19 cellular contexts compared by ENCODE assay signal in the genomic region with DNA sequence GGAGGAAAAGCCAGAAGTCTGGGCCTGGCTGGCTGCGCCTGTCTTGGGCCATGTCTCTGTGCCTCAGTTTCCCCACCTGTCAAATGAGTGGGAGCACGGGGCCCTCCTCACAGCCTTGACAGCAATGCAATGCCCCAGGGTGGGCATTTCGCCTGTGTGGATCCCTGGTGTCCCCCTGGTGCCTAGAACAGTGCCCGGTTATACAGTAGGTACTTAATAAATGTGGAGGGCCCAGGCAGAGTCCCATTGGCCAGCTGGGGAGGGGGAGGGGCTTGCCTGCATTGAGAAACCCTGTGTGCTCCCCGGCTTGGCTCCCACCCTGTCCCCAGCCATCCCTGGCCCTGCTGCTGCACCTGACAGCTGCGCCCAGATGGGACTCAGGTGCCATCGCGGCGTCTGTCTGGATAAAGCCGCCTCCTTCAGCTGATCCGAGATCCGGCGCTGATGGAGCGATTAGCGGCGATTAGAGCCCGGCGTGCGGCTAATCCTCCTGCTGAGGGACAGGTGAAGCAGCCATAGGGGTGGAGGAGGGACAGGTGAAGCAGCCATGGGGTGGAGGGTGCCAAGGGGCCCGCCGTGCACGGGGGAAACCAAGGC. TPM values are rescaled to one million over a fixed set of nuclear protein-coding genes. Genes with fewer than 3 reads are reported as not detected.
DNase-seq lines count a peak whose midpoint lies in the region; ATAC-seq lines count a peak whose summit lies in the region.
"Had no signal": no experiment of that assay in that cellular context is flagged by ENCODE, and none has a peak within 500 bp of the region (broad histone marks: within the 10 kb centered on the region; RNA-seq: fewer than 3 reads in every experiment).

No MANE protein-coding gene starts in this region.

- H2BK120ac ChIP-seq in mesenchymal stem cell (ENCODE audit: low read depth, low read length), result no peak overlapping the region

- no peaks in the 10 kb centered on the region for H3K27me3 Mint-ChIP-seq in CD4-positive, alpha-beta memory T cell
- H3K27me3 Mint-ChIP-seq in T-cell, result no peaks in the 10 kb centered on the region
- no peaks in the 10 kb centered on the region for H3K27me3 Mint-ChIP-seq in naive thymus-derived CD4-positive, alpha-beta T cell
- H3K27me3 Mint-ChIP-seq: activated CD4-positive, alpha-beta memory T cell treated with anti-CD3 and anti-CD28 coated beads, Interleukin-2, amount 10 ng/mL, durations not matched to agents 7 days and 5 days; brain had no signal

- intact Hi-C loops in CD4-positive, alpha-beta memory T cell (cut with micrococcal nuclease), result no loop called here
- intact Hi-C loops in naive thymus-derived CD4-positive, alpha-beta T cell (cut with micrococcal nuclease), result no loop called here

- H2AFZ ChIP-seq in mesenchymal stem cell (ENCODE audit: low read depth, low read length), result no peak overlapping the region

- no peaks in the 10 kb centered on the region for H3K36me3 Mint-ChIP-seq in CD4-positive, alpha-beta memory T cell
- H3K36me3 Mint-ChIP-seq in T-cell, result no peaks in the 10 kb centered on the region
- H3K36me3 Mint-ChIP-seq in naive thymus-derived CD4-positive, alpha-beta T cell, result no peaks in the 10 kb centered on the region
- H3K36me3 Mint-ChIP-seq: brain, WTC11 had no signal

- H3K4ac ChIP-seq in mesenchymal stem cell (ENCODE audit: low read depth in 1 of 2, low read length in 2 of 2), result no peak overlapping the region

- H3K23ac ChIP-seq in mesenchymal stem cell (ENCODE audit: low read length in 2 of 2), result no peak overlapping the region

- no peak overlapping the region for H3K4me2 ChIP-seq in mesenchymal stem cell (ENCODE audit: low read length, poor library complexity, severe bottlenecking)

- ATAC-seq in T-cell (replicated peaks in 1 of 4), result no peak
- ATAC-seq in naive thymus-derived CD4-positive, alpha-beta T cell, result no peak
- ATAC-seq in HG02852 (IDR thresholded peaks at IDR 0.05; ENCODE audit: unreplicated experiment), result no peak
- ATAC-seq in HG03469 (IDR thresholded peaks at IDR 0.05; ENCODE audit: unreplicated experiment), result no peak
- ATAC-seq: WTC11 had no signal

- no peak overlapping the region for H4K8ac ChIP-seq in mesenchymal stem cell (ENCODE audit: low read length)

- DNase-seq in NCI-H2227 (lab: John Stamatoyannopoulos, UW; ENCODE audit: unreplicated experiment) (peak; percentile 29), NCI-H2227 treated with DMSO at 0.1 percent for 48 hours (lab: John Stamatoyannopoulos, UW) (no peak), T-cell (no peak), mesenchymal stem cell (no peak)
- DNase-seq in CD4-positive, alpha-beta memory T cell, result no peak
- DNase-seq in naive thymus-derived CD4-positive, alpha-beta T cell, result no peak
- DNase-seq: activated CD4-positive, alpha-beta memory T cell treated with anti-CD3 and anti-CD28 coated beads, Interleukin-2, amount 10 ng/mL, durations not matched to agents 7 days and 5 days; activated gamma-delta T cell; endodermal cell; kidney glomerular epithelial cell; mammary epithelial cell; NCI-H1092; NK-92 treated with Interleukin-12 subunit alpha and Interleukin-12 subunit beta, amount 100 ng/mL, for 24 hours; retina; upper lobe of left lung had no signal

- H3K79me1 ChIP-seq in mesenchymal stem cell (replicated peaks; ENCODE audit: low read length, poor library complexity, severe bottlenecking), result peaks cover 54% of the 10 kb centered on the region

- POLR2A ChIA-PET in CD4-positive, alpha-beta memory T cell (lab: Charles Lee; ENCODE audit: partially characterized antibody), result interaction anchor here (1.7 to 2.6 kb wide), 3 partner anchors 10 to 11 kb away, joined by 6 to 11 read pairs (median 9); no protein-coding TSS in a partner anchor
- POLR2A ChIA-PET in T-cell (lab: Charles Lee), result no interaction called here
- POLR2A ChIA-PET in naive thymus-derived CD4-positive, alpha-beta T cell (lab: Charles Lee), result interaction anchor here (0.6 to 1.9 kb wide), 6 partner anchors 8 to 1252 kb away, joined by 3 to 11 read pairs (median 4); no protein-coding TSS in a partner anchor

- no peak overlapping the region for H3K18ac ChIP-seq in mesenchymal stem cell (ENCODE audit: low read depth in 1 of 2, low read length in 2 of 2)

- H3K9me3 Mint-ChIP-seq in CD4-positive, alpha-beta memory T cell, result peaks cover 0 to 6% (median 0%) of the 10 kb centered on the region in 8 donors
- H3K9me3 Mint-ChIP-seq in T-cell, result no peaks in the 10 kb centered on the region
- H3K9me3 Mint-ChIP-seq in naive thymus-derived CD4-positive, alpha-beta T cell, result no peaks in the 10 kb centered on the region
- H3K9me3 Mint-ChIP-seq: activated CD4-positive, alpha-beta memory T cell treated with anti-CD3 and anti-CD28 coated beads, Interleukin-2, amount 10 ng/mL, durations not matched to agents 7 days and 5 days; brain; endodermal cell; WTC11 had no signal

- no peak overlapping the region for H3K9ac ChIP-seq in mesenchymal stem cell (ENCODE audit: low read length)

- H3K4me1 ChIP-seq in CD4-positive, alpha-beta memory T cell (ENCODE audit: insufficient read depth, low read length), result peaks cover 90% of the 10 kb centered on the region
- peaks cover 41 to 59% of the 10 kb centered on the region in 2 donors for H3K4me1 ChIP-seq in naive thymus-derived CD4-positive, alpha-beta T cell (ENCODE audit: control insufficient read depth in 2 of 2, insufficient read depth in 2 of 2, low read length in 2 of 2)
- peaks cover 25% of the 10 kb centered on the region for H3K4me1 ChIP-seq in mesenchymal stem cell (ENCODE audit: control insufficient read depth, insufficient read depth, low read depth, low read length)

- WGBS in mesenchymal stem cell, result 98% methylated on average over 22 of the region's 22 CpGs

- H3K9me3 ChIP-seq in CD4-positive, alpha-beta memory T cell (ENCODE audit: control insufficient read depth in 1 of 2, low read length in 2 of 2), result no peaks in the 10 kb centered on the region
- no peaks in the 10 kb centered on the region for H3K9me3 ChIP-seq in naive thymus-derived CD4-positive, alpha-beta T cell (ENCODE audit: control insufficient read depth in 2 of 3, low read length in 3 of 3)
- H3K9me3 ChIP-seq in mesenchymal stem cell (ENCODE audit: control insufficient read depth, low read length), result no peaks in the 10 kb centered on the region
- H3K9me3 ChIP-seq: upper lobe of left lung had no signal

- no peak overlapping the region for H4K91ac ChIP-seq in mesenchymal stem cell (ENCODE audit: low read length)

- H2BK15ac ChIP-seq in mesenchymal stem cell (ENCODE audit: low read depth, poor library complexity, severe bottlenecking), result no peak overlapping the region

- no peak overlapping the region for H2BK12ac ChIP-seq in mesenchymal stem cell (ENCODE audit: low read length in 2 of 2)

- H3K4me3 Mint-ChIP-seq in CD4-positive, alpha-beta memory T cell, result peak overlapping the region in 3 of 8 donors; percentile 21 to 26 (median 23)
- peak overlapping the region in 1 of 3 donors; percentile 42 for H3K4me3 Mint-ChIP-seq in T-cell
- H3K4me3 Mint-ChIP-seq in naive thymus-derived CD4-positive, alpha-beta T cell, result peak overlapping the region in 5 of 10 donors; percentile 29 to 64 (median 35)
- H3K4me3 Mint-ChIP-seq: activated CD4-positive, alpha-beta memory T cell treated with anti-CD3 and anti-CD28 coated beads, Interleukin-2, amount 10 ng/mL, durations not matched to agents 7 days and 5 days; brain; endodermal cell; WTC11 had no signal

- no peaks in the 10 kb centered on the region for H3K36me3 ChIP-seq in CD4-positive, alpha-beta memory T cell (ENCODE audit: insufficient read depth, low read length)
- H3K36me3 ChIP-seq in naive thymus-derived CD4-positive, alpha-beta T cell (ENCODE audit: control insufficient read depth in 2 of 3, insufficient read depth in 3 of 3, low read length in 3 of 3), result no peaks in the 10 kb centered on the region
- peaks cover 0 to 5% of the 10 kb centered on the region in 2 experiments for H3K36me3 ChIP-seq in mesenchymal stem cell (ENCODE audit: control insufficient read depth in 1 of 2, insufficient read depth in 2 of 2, low read depth in 1 of 2, low read length in 2 of 2)
- H3K36me3 ChIP-seq: upper lobe of left lung had no signal

- H2AK5ac ChIP-seq in mesenchymal stem cell (ENCODE audit: low read length, severe bottlenecking), result no peak overlapping the region

- H2BK5ac ChIP-seq in mesenchymal stem cell (ENCODE audit: low read depth, low read length, poor library complexity, severe bottlenecking), result no peak overlapping the region

- CTCF ChIA-PET in CD4-positive, alpha-beta memory T cell (lab: Charles Lee; ENCODE audit: partially characterized antibody), result interaction anchor here (1.9 kb wide), 1 partner anchor 10 kb away, joined by 5 read pairs; no protein-coding TSS in a partner anchor
- CTCF ChIA-PET in T-cell (lab: Charles Lee), result no interaction called here
- CTCF ChIA-PET in naive thymus-derived CD4-positive, alpha-beta T cell (lab: Charles Lee), result interaction anchor here (0.6 to 1.7 kb wide), 2 partner anchors 27 to 99 kb away, joined by 3 to 4 read pairs; no protein-coding TSS in a partner anchor

- no peaks in the 10 kb centered on the region for H3K27me3 ChIP-seq in CD4-positive, alpha-beta memory T cell (ENCODE audit: insufficient read depth, low read length)
- no peaks in the 10 kb centered on the region for H3K27me3 ChIP-seq in naive thymus-derived CD4-positive, alpha-beta T cell (ENCODE audit: control insufficient read depth in 2 of 2, insufficient read depth in 2 of 2, low read length in 2 of 2)
- H3K27me3 ChIP-seq in mesenchymal stem cell (ENCODE audit: control insufficient read depth in 1 of 2, insufficient read depth in 1 of 2, low read length in 2 of 2), result no peaks in the 10 kb centered on the region
- H3K27me3 ChIP-seq: upper lobe of left lung had no signal

- peaks cover 23 to 80% (median 57%) of the 10 kb centered on the region in 4 donors for H3K4me1 Mint-ChIP-seq in CD4-positive, alpha-beta memory T cell
- H3K4me1 Mint-ChIP-seq in T-cell, result peaks cover 47 to 86% (median 68%) of the 10 kb centered on the region in 3 donors
- peaks cover 23 to 81% (median 54%) of the 10 kb centered on the region in 7 donors for H3K4me1 Mint-ChIP-seq in naive thymus-derived CD4-positive, alpha-beta T cell

- peak overlapping the region; percentile 39 for H3K27ac ChIP-seq in CD4-positive, alpha-beta memory T cell (ENCODE audit: low read depth, low read length)
- peak overlapping the region; percentile 49 for H3K27ac ChIP-seq in naive thymus-derived CD4-positive, alpha-beta T cell (ENCODE audit: low read depth, low read length)
- no peak overlapping the region for H3K27ac ChIP-seq in mesenchymal stem cell (ENCODE audit: low read length, poor library complexity, severe bottlenecking)
- H3K27ac ChIP-seq: upper lobe of left lung had no signal

- H3K14ac ChIP-seq in mesenchymal stem cell (ENCODE audit: low read length in 2 of 2), result no peak overlapping the region

- H3K4me3 ChIP-seq in CD4-positive, alpha-beta memory T cell (ENCODE audit: low read length in 2 of 2), result no peak overlapping the region
- H3K4me3 ChIP-seq in naive thymus-derived CD4-positive, alpha-beta T cell (ENCODE audit: low read length), result no peak overlapping the region
- no peak overlapping the region for H3K4me3 ChIP-seq in mesenchymal stem cell (ENCODE audit: insufficient read depth in 1 of 2, low read depth in 1 of 2, low read length in 2 of 2)
- H3K4me3 ChIP-seq: upper lobe of left lung had no signal

- H3K27ac Mint-ChIP-seq in CD4-positive, alpha-beta memory T cell, result peak overlapping the region in 4 of 7 donors; percentile 36 to 94 (median 79)
- H3K27ac Mint-ChIP-seq in T-cell, result peak overlapping the region; percentile 31 to 58
- peak overlapping the region in 6 of 9 donors; percentile 65 to 94 (median 79) for H3K27ac Mint-ChIP-seq in naive thymus-derived CD4-positive, alpha-beta T cell
- H3K27ac Mint-ChIP-seq: endodermal cell, WTC11 had no signal

RNA-seq across cellular contexts. Expression of a gene that starts 12.4 kb away (rescaled TPM):
- 10 to 100 TPM; 19.0 to 20.5 TPM for total RNA-seq in CD4-positive, alpha-beta memory T cell
- under 1 TPM; 0.07 to 0.48 TPM for polyA plus RNA-seq in CD4-positive, alpha-beta memory T cell
- total RNA-seq in T-cell, result 10 to 100 TPM; 19.6 to 38.4 (median 33.1) TPM
- total RNA-seq in naive thymus-derived CD4-positive, alpha-beta T cell, result 10 to 100 TPM; 13.2 to 28.1 (median 18.1) TPM
- under 1 TPM; 0.15 to 0.16 TPM for polyA plus RNA-seq in naive thymus-derived CD4-positive, alpha-beta T cell
- polyA plus RNA-seq in mesenchymal stem cell (2013, experiment 1 of 2), result 3.4 TPM
- polyA plus RNA-seq in mesenchymal stem cell (2013, experiment 2 of 2), result 3.4 TPM

Comparison
In these comparisons a context has a peak if more than half of its experiments do, and no peak if none do; other contexts are left out.
1. CTCF ChIA-PET loops: an anchor here in CD4-positive, alpha-beta memory T cell (1.9 kb wide) and naive thymus-derived CD4-positive, alpha-beta T cell (0.6 to 1.7 kb wide); none called in T-cell.
2. POLR2A ChIA-PET loops: an anchor here in CD4-positive, alpha-beta memory T cell (1.7 to 2.6 kb wide) and naive thymus-derived CD4-positive, alpha-beta T cell (0.6 to 1.9 kb wide); none called in T-cell.